Comparison of ENCODE assay signal across 11 cellular contexts in genomic region chr1:193408782-193409293, GRCh38.
A peak's percentile ranks its signal among the peaks of the same experiment; 100 is the strongest.
DNase-seq lines count a peak whose midpoint lies in the region; ATAC-seq, FAIRE-seq and TF ChIP-seq lines count a peak whose summit lies in the region.
"Had no signal": no experiment of that assay in that cellular context is flagged by ENCODE, and none has a peak within 500 bp of the region (broad histone marks: within the 10 kb centered on the region; RNA-seq: fewer than 3 reads in every experiment).

No MANE protein-coding gene starts in this region.

- H3K9me3 ChIP-seq in colonic mucosa (no peaks in the 10 kb centered on the region), lung (ENCODE audit: control insufficient read depth in 2 of 2, insufficient read depth in 1 of 2, low read length in 1 of 2) (no peaks in the 10 kb centered on the region), OCI-LY7 (ENCODE audit: low read length) (no peaks in the 10 kb centered on the region)

- H3K4me1 ChIP-seq in colonic mucosa (no peaks in the 10 kb centered on the region), lung (ENCODE audit: control insufficient read depth in 2 of 2, insufficient read depth in 2 of 2, low read length in 2 of 2) (no peaks in the 10 kb centered on the region), OCI-LY7 (ENCODE audit: insufficient read depth, low read length, poor library complexity, severe bottlenecking) (no peaks in the 10 kb centered on the region)

- POLR2A ChIA-PET in OCI-LY7 (lab: Charles Lee) = interaction anchor here (0.6 kb wide), 1 partner anchor 16 kb away, joined by 4 read pairs; no protein-coding TSS in a partner anchor

- no peaks in the 10 kb centered on the region for H4K20me1 ChIP-seq in OCI-LY7 (ENCODE audit: insufficient read depth, low read length)

- CTCF ChIA-PET in activated naive CD4-positive, alpha-beta T cell treated with anti-CD3 and anti-CD28 coated beads, Interleukin-2, amount 10 ng/mL, durations not matched to agents 7 days and 5 days (lab: Charles Lee) = no interaction called here
- CTCF ChIA-PET in OCI-LY7 (lab: Charles Lee; ENCODE audit: unreplicated experiment) = no interaction called here

- no peak overlapping the region for H3K4me3 Mint-ChIP-seq in activated naive CD4-positive, alpha-beta T cell treated with anti-CD3 and anti-CD28 coated beads, Interleukin-2, amount 50 U/mL, for 24 hours
- H3K4me3 Mint-ChIP-seq in activated naive CD4-positive, alpha-beta T cell treated with anti-CD3 and anti-CD28 coated beads, Interleukin-2, amount 10 ng/mL, durations not matched to agents 7 days and 5 days = no peak overlapping the region
- H3K4me3 Mint-ChIP-seq: neural crest cell had no signal

- H3K27ac ChIP-seq in colonic mucosa (no peak overlapping the region), lung (ENCODE audit: low read depth in 1 of 2, low read length in 1 of 2) (peak overlapping the region in 1 of 2 donors; percentile 69), OCI-LY7 (ENCODE audit: low read depth, low read length, poor library complexity, severe bottlenecking) (no peak overlapping the region)

- intact Hi-C loops in colonic mucosa (cut with DNase I) = no loop called here
- intact Hi-C loops in OCI-LY7 (cut with micrococcal nuclease; ENCODE audit: unreplicated experiment) = loop anchor here (5.0 kb wide), 3 partner anchors 128 to 888 kb away; no protein-coding TSS in a partner anchor

- H3K36me3 ChIP-seq in colonic mucosa = no peaks in the 10 kb centered on the region
- H3K36me3 ChIP-seq in lung (ENCODE audit: control insufficient read depth in 2 of 2, insufficient read depth in 2 of 2, low read length in 2 of 2) = no peaks in the 10 kb centered on the region
- H3K36me3 ChIP-seq in OCI-LY7 (ENCODE audit: insufficient read depth, low read length) = no peaks in the 10 kb centered on the region

- no peak for FAIRE-seq in urothelium cell line (lab: Jason Lieb, UNC)

- no peak overlapping the region for H3K4me2 ChIP-seq in OCI-LY7 (ENCODE audit: low read length)

- H3K79me2 ChIP-seq in OCI-LY7 (ENCODE audit: insufficient read depth, low read depth, low read length) = no peaks in the 10 kb centered on the region

- no peaks in the 10 kb centered on the region for H3K27me3 Mint-ChIP-seq in activated naive CD4-positive, alpha-beta T cell treated with anti-CD3 and anti-CD28 coated beads, Interleukin-2, amount 50 U/mL, for 24 hours
- no peaks in the 10 kb centered on the region for H3K27me3 Mint-ChIP-seq in activated naive CD4-positive, alpha-beta T cell treated with anti-CD3 and anti-CD28 coated beads, Interleukin-2, amount 10 ng/mL, durations not matched to agents 7 days and 5 days

- H3K27ac Mint-ChIP-seq in activated naive CD4-positive, alpha-beta T cell treated with anti-CD3 and anti-CD28 coated beads, Interleukin-2, amount 50 U/mL, for 24 hours = peak overlapping the region; percentile 57
- no peak overlapping the region for H3K27ac Mint-ChIP-seq in activated naive CD4-positive, alpha-beta T cell treated with anti-CD3 and anti-CD28 coated beads, Interleukin-2, amount 10 ng/mL, durations not matched to agents 7 days and 5 days

- no peak overlapping the region for H2AFZ ChIP-seq in OCI-LY7 (ENCODE audit: low read length)

- BruUV-seq in OCI-LY7 (replicated peaks; lab: Mats Ljungman, UMichigan) = no TSS peak

- no peaks in the 10 kb centered on the region for H3K9me2 ChIP-seq in OCI-LY7 (ENCODE audit: insufficient read depth, low read length)

- peak; percentile 73 for ATAC-seq in lung (ENCODE audit: insufficient read depth, low FRiP score)
- ATAC-seq: HCT116 had no signal

- no peaks in the 10 kb centered on the region for H3K27me3 ChIP-seq in colonic mucosa
- H3K27me3 ChIP-seq in lung (ENCODE audit: control insufficient read depth, insufficient read depth) = no peaks in the 10 kb centered on the region

- H3K9me3 Mint-ChIP-seq in activated naive CD4-positive, alpha-beta T cell treated with anti-CD3 and anti-CD28 coated beads, Interleukin-2, amount 50 U/mL, for 24 hours = peaks cover 6% of the 10 kb centered on the region
- H3K9me3 Mint-ChIP-seq in activated naive CD4-positive, alpha-beta T cell treated with anti-CD3 and anti-CD28 coated beads, Interleukin-2, amount 10 ng/mL, durations not matched to agents 7 days and 5 days = peaks cover 20% of the 10 kb centered on the region
- H3K9me3 Mint-ChIP-seq: neural crest cell had no signal

- WGBS in lung, 2 donors = 25 to 43% methylated on average over 9 of the region's 9 CpGs

- no peak overlapping the region for H3K9ac ChIP-seq in colonic mucosa (ENCODE audit: low read depth in 2 of 2, low read length in 2 of 2)

- H3K4me3 ChIP-seq in colonic mucosa (no peak overlapping the region), lung (no peak overlapping the region), OCI-LY7 (ENCODE audit: low read depth, low read length, poor library complexity, severe bottlenecking) (no peak overlapping the region)

- no peak for DNase-seq in activated naive CD4-positive, alpha-beta T cell treated with anti-CD3 and anti-CD28 coated beads, Interleukin-2, amount 10 ng/mL, durations not matched to agents 7 days and 5 days
- DNase-seq in colonic mucosa = peak; percentile 71
- peak; percentile 66 for DNase-seq in lung (ENCODE audit: low spot score)
- DNase-seq in urothelium cell line (ENCODE audit: low spot score) = peak; percentile 2
- no peak for DNase-seq in HuH-7.5 (ENCODE audit: low spot score)
- DNase-seq in OCI-LY7 (ENCODE audit: low spot score) = no peak
- no peak for DNase-seq in NCI-H1694 (lab: John Stamatoyannopoulos, UW)
- DNase-seq: NCI-H2171 had no signal

- peaks cover 52% of the 10 kb centered on the region for H3K4me1 Mint-ChIP-seq in activated naive CD4-positive, alpha-beta T cell treated with anti-CD3 and anti-CD28 coated beads, Interleukin-2, amount 50 U/mL, for 24 hours
- peaks cover 40% of the 10 kb centered on the region for H3K4me1 Mint-ChIP-seq in activated naive CD4-positive, alpha-beta T cell treated with anti-CD3 and anti-CD28 coated beads, Interleukin-2, amount 10 ng/mL, durations not matched to agents 7 days and 5 days

- TF ChIP-seq CTCF in colonic mucosa (IDR thresholded peaks at IDR 0.05) (no peak), lung (IDR thresholded peaks at IDR 0.05; ENCODE audit: control extremely low read depth, extremely low read depth) (no peak), OCI-LY7 (conservative IDR thresholded peaks at IDR 0.05; ENCODE audit: low read length) (no peak)

- no peaks in the 10 kb centered on the region for H3K36me3 Mint-ChIP-seq in activated naive CD4-positive, alpha-beta T cell treated with anti-CD3 and anti-CD28 coated beads, Interleukin-2, amount 50 U/mL, for 24 hours
- H3K36me3 Mint-ChIP-seq in activated naive CD4-positive, alpha-beta T cell treated with anti-CD3 and anti-CD28 coated beads, Interleukin-2, amount 10 ng/mL, durations not matched to agents 7 days and 5 days = peaks cover 28% of the 10 kb centered on the region

Comparison
In these comparisons a context has a peak if more than half of its experiments do, and no peak if none do; other contexts are left out.
1. DNase-seq: peak in colonic mucosa (single experiment), lung (single experiment) and urothelium cell line (single experiment); none in activated naive CD4-positive, alpha-beta T cell treated with anti-CD3 and anti-CD28 coated beads, Interleukin-2, amount 10 ng/mL, durations not matched to agents 7 days and 5 days (single experiment), HuH-7.5 (single experiment), OCI-LY7 (single experiment) and NCI-H1694 (single experiment).